ENCODE assay signal across 28 cellular contexts in genomic region chr4:9984621-9985020, GRCh38.
"Had no signal": no experiment of that assay in that cellular context is flagged by ENCODE, and none has a peak within 500 bp of the region (broad histone marks: within the 10 kb centered on the region; RNA-seq: fewer than 3 reads in every experiment).

No MANE protein-coding gene starts in this region.

- H3K27me3 ChIP-seq: pancreas, right lobe of liver, sigmoid colon, stomach, thyroid gland, tibial nerve, upper lobe of left lung, vagina had no signal

- H3K4me1 Mint-ChIP-seq: naive thymus-derived CD8-positive, alpha-beta T cell; nephron progenitor cell; neural crest cell; stimulated activated effector memory CD8-positive, alpha-beta T cell treated with anti-CD3 and anti-CD28 coated beads, Interleukin-12 subunit alpha, Interleukin-12 subunit beta, amount 100 ng/mL, for 72 hours; stimulated activated naive B cell treated with anti-CD40 and anti-IgM and Interleukin-4, amounts not matched to agents 10 μg/mL and 1 μg/mL and 100 μg/mL, for 72 hours had no signal

- H3K4me1 ChIP-seq: pancreas, prostate gland, right lobe of liver, thyroid gland, tibial nerve, vagina had no signal

- FAIRE-seq: pancreas, small intestine, urothelium cell line had no signal

- ATAC-seq: naive thymus-derived CD8-positive, alpha-beta T cell; natural killer cell treated with Interleukin-12 subunit alpha and Interleukin-12 subunit beta and Interleukin-15 and Interleukin-18, amount 100 ng/mL, for 72 hours; pancreas; right cardiac atrium; right lobe of liver; stimulated activated effector memory CD8-positive, alpha-beta T cell treated with anti-CD3 and anti-CD28 coated beads, Interleukin-12 subunit alpha, Interleukin-12 subunit beta, amount 100 ng/mL, for 72 hours; stimulated activated naive B cell treated with anti-CD40 and anti-IgM and Interleukin-4, amounts not matched to agents 10 μg/mL and 1 μg/mL and 100 μg/mL, for 72 hours had no signal

- H3K36me3 Mint-ChIP-seq: natural killer cell treated with Interleukin-12 subunit alpha and Interleukin-12 subunit beta and Interleukin-15 and Interleukin-18, amount 100 ng/mL, for 72 hours; stimulated activated effector memory CD8-positive, alpha-beta T cell treated with anti-CD3 and anti-CD28 coated beads, Interleukin-12 subunit alpha, Interleukin-12 subunit beta, amount 100 ng/mL, for 72 hours had no signal

- H3K27ac ChIP-seq: pancreas, prostate gland, right lobe of liver, sigmoid colon, stomach, thoracic aorta, thyroid gland, tibial nerve, upper lobe of left lung, vagina had no signal

- H3K4me3 Mint-ChIP-seq: naive thymus-derived CD8-positive, alpha-beta T cell; natural killer cell treated with Interleukin-12 subunit alpha and Interleukin-12 subunit beta and Interleukin-15 and Interleukin-18, amount 100 ng/mL, for 72 hours; nephron progenitor cell; neural crest cell; stimulated activated effector memory CD8-positive, alpha-beta T cell treated with anti-CD3 and anti-CD28 coated beads, Interleukin-12 subunit alpha, Interleukin-12 subunit beta, amount 100 ng/mL, for 72 hours; stimulated activated naive B cell treated with anti-CD40 and anti-IgM and Interleukin-4, amounts not matched to agents 10 μg/mL and 1 μg/mL and 100 μg/mL, for 72 hours; stimulated activated naive CD8-positive, alpha-beta T cell treated with anti-CD3 and anti-CD28 coated beads, Interleukin-15, Interleukin-2, amounts not matched to agents 100 ng/mL and 50 ng/mL, for 24 hours had no signal

- H3K27ac Mint-ChIP-seq: naive thymus-derived CD8-positive, alpha-beta T cell; natural killer cell treated with Interleukin-12 subunit alpha and Interleukin-12 subunit beta and Interleukin-15 and Interleukin-18, amount 100 ng/mL, for 72 hours; nephron progenitor cell; stimulated activated effector memory CD8-positive, alpha-beta T cell treated with anti-CD3 and anti-CD28 coated beads, Interleukin-12 subunit alpha, Interleukin-12 subunit beta, amount 100 ng/mL, for 72 hours; stimulated activated naive B cell treated with anti-CD40 and anti-IgM and Interleukin-4, amounts not matched to agents 10 μg/mL and 1 μg/mL and 100 μg/mL, for 72 hours; stimulated activated naive CD8-positive, alpha-beta T cell treated with anti-CD3 and anti-CD28 coated beads, Interleukin-15, Interleukin-2, amounts not matched to agents 100 ng/mL and 50 ng/mL, for 24 hours had no signal

- DNase-seq: naive thymus-derived CD8-positive, alpha-beta T cell; nephron progenitor cell; occipital lobe; pancreas; retina; right cardiac atrium; right lobe of liver; sigmoid colon; small intestine; stimulated activated CD4-positive, alpha-beta T cell treated with anti-CD3 and anti-CD28 coated beads, Interleukin-15, amount 100 ng/mL, for 24 hours; stimulated activated CD4-positive, alpha-beta T cell treated with anti-CD3 and anti-CD28 coated beads, Interleukin-2, amount 100 ng/mL, for 24 hours; stimulated activated CD4-positive, alpha-beta T cell treated with anti-CD3 and anti-CD28 coated beads, Interleukin-2, amount 100 ng/mL, for 48 hours; stimulated activated CD4-positive, alpha-beta T cell treated with anti-CD3 and anti-CD28 coated beads, Interleukin-4, amount 100 ng/mL, for 24 hours; stimulated activated naive B cell treated with anti-CD40 and anti-IgM and Interleukin-4, amounts not matched to agents 10 μg/mL and 1 μg/mL and 100 μg/mL, for 72 hours; stimulated activated naive CD4-positive, alpha-beta T cell treated with Interleukin-2 at 50 U/mL for 16 hours; stomach; thyroid gland; trophoblast cell; upper lobe of left lung had no signal

- H3K4me3 ChIP-seq: pancreas, prostate gland, right lobe of liver, sigmoid colon, stomach, thoracic aorta, thyroid gland, tibial nerve, upper lobe of left lung, vagina had no signal

- H3K27me3 Mint-ChIP-seq: naive thymus-derived CD8-positive, alpha-beta T cell; stimulated activated naive B cell treated with anti-CD40 and anti-IgM and Interleukin-4, amounts not matched to agents 10 μg/mL and 1 μg/mL and 100 μg/mL, for 72 hours; stimulated activated naive CD8-positive, alpha-beta T cell treated with anti-CD3 and anti-CD28 coated beads, Interleukin-15, Interleukin-2, amounts not matched to agents 100 ng/mL and 50 ng/mL, for 24 hours had no signal

- H3K36me3 ChIP-seq: pancreas, prostate gland, thoracic aorta, thyroid gland had no signal

- H3K9me3 ChIP-seq: pancreas, prostate gland, right lobe of liver, sigmoid colon, stomach, thoracic aorta, thyroid gland, tibial nerve, upper lobe of left lung, vagina had no signal
